Comparison of ENCODE assay signal across 9 cellular contexts in genomic region chr11:65226103-65226442, GRCh38. TPM values are rescaled to one million over a fixed set of nuclear protein-coding genes. Genes with fewer than 3 reads are reported as not detected.
DNase-seq lines count a peak whose midpoint lies in the region; ATAC-seq and TF ChIP-seq lines count a peak whose summit lies in the region.
"Had no signal": no experiment of that assay in that cellular context is flagged by ENCODE, and none has a peak within 500 bp of the region (broad histone marks: within the 10 kb centered on the region; RNA-seq: fewer than 3 reads in every experiment).

No MANE protein-coding gene starts in this region.

- H3K27ac ChIP-seq in gastroesophageal sphincter (peak overlapping the region in 2 of 4 donors; percentile 44 to 68), smooth muscle cell (ENCODE audit: low read depth) (no peak overlapping the region)

- POLR2A ChIA-PET in WTC11 (lab: Charles Lee): interaction anchor here (0.6 to 2.2 kb wide), 4 partner anchors 22 to 273 kb away, joined by 3 to 6 read pairs (median 4); partner anchors contain the start of gene MALAT1

- TF ChIP-seq POLR2A in gastroesophageal sphincter (IDR thresholded peaks at IDR 0.05): no peak

- H3K9me3 ChIP-seq in HAP-1 (0 out of 2 replicates have a peak, but pooled peaks cover 2% of the 10 kb centered on the region), gastroesophageal sphincter (no peaks in the 10 kb centered on the region), smooth muscle cell (replicated peaks; ENCODE audit: low read depth) (no peaks in the 10 kb centered on the region)

- peaks cover 19% of the 10 kb centered on the region for H3K4me1 Mint-ChIP-seq in WTC11

- H3K4me3 ChIP-seq in HAP-1: peak overlapping the region; percentile 30
- H3K4me3 ChIP-seq in gastroesophageal sphincter: peak overlapping the region; percentile 39 to 47
- H3K4me3 ChIP-seq in smooth muscle cell: peak overlapping the region; percentile 58

- CTCF ChIA-PET in WTC11 (lab: Charles Lee): interaction anchor here (0.6 to 5.6 kb wide), 23 partner anchors 8 to 1292 kb away, joined by 3 to 138 read pairs (median 4); partner anchors contain the start of genes CAPN1, CDC42EP2, POLA2 and TM7SF2

- 49 to 67% methylated on average over 4 to 6 of the region's 7 CpGs for WGBS in gastroesophageal sphincter (ENCODE audit: low coverage in 1 of 2), 2 donors
- 77% methylated on average over 7 of the region's 7 CpGs for WGBS in smooth muscle cell (ENCODE audit: low lambda C conversion rate)

- no peak for TF ChIP-seq EP300 in gastroesophageal sphincter (IDR thresholded peaks at IDR 0.05)

- no peak for DNase-seq in HAP-1 (ENCODE audit: low spot score in 2 of 2)
- DNase-seq in WTC11 (ENCODE audit: low spot score): no peak
- DNase-seq in smooth muscle cell (lab: John Stamatoyannopoulos, UW; ENCODE audit: unreplicated experiment): no peak
- no peak for DNase-seq in omental fat pad (ENCODE audit: low spot score)
- no peak for DNase-seq in NCI-H128 (lab: John Stamatoyannopoulos, UW; ENCODE audit: unreplicated experiment)
- no peak for DNase-seq in GM13976 (ENCODE audit: low spot score)
- DNase-seq: NCI-H187 treated with DMSO at 0.1 percent for 48 hours had no signal

- H3K4me2 ChIP-seq in smooth muscle cell: peak overlapping the region; percentile 96

- no peaks in the 10 kb centered on the region for H4K20me1 ChIP-seq in smooth muscle cell (ENCODE audit: low read depth)

- H3F3A ChIP-seq in smooth muscle cell (ENCODE audit: low read depth): no peaks in the 10 kb centered on the region

- peak overlapping the region; percentile 38 for H3K9ac ChIP-seq in smooth muscle cell (ENCODE audit: low read depth)

- peaks cover 11% of the 10 kb centered on the region for H3K9me3 Mint-ChIP-seq in WTC11

- H3K27me3 Mint-ChIP-seq in WTC11 (ENCODE audit: low read depth): no peaks in the 10 kb centered on the region; the same call in 1 of the 2 replicates

- H2AFZ ChIP-seq in smooth muscle cell (ENCODE audit: low read depth): peak overlapping the region; percentile 79

- TF ChIP-seq CTCF in WTC11 (IDR thresholded peaks at IDR 0.05) (no peak), gastroesophageal sphincter (IDR thresholded peaks at IDR 0.05) (no peak), smooth muscle cell (IDR thresholded peaks at IDR 0.05; ENCODE audit: borderline replicate concordance, insufficient read depth, poor library complexity, severe bottlenecking) (no peak), omental fat pad (IDR thresholded peaks at IDR 0.05) (no peak), GM13976 (IDR thresholded peaks at IDR 0.05; ENCODE audit: borderline replicate concordance, control extremely low read depth, extremely low read depth, insufficient read depth, missing control alignments) (no peak)

- H3K4me1 ChIP-seq in HAP-1: peaks cover 13% of the 10 kb centered on the region
- H3K4me1 ChIP-seq in gastroesophageal sphincter: peaks cover 0 to 20% (median 9%) of the 10 kb centered on the region in 3 donors
- peaks cover 11% of the 10 kb centered on the region for H3K4me1 ChIP-seq in smooth muscle cell (ENCODE audit: low read depth)

- no peaks in the 10 kb centered on the region for H3K79me2 ChIP-seq in smooth muscle cell (ENCODE audit: low read depth)

- H3K36me3 Mint-ChIP-seq in WTC11: peaks cover 29% of the 10 kb centered on the region

- H3K27me3 ChIP-seq in HAP-1 (ENCODE audit: low read depth) (no peaks in the 10 kb centered on the region), gastroesophageal sphincter (no peaks in the 10 kb centered on the region), smooth muscle cell (ENCODE audit: low read depth) (no peaks in the 10 kb centered on the region)

- no peak overlapping the region; the same call in 1 of the 2 replicates for H3K27ac Mint-ChIP-seq in WTC11

- H3K4me3 Mint-ChIP-seq in WTC11: peak overlapping the region; percentile 81

- H3K36me3 ChIP-seq in HAP-1 (replicated peaks) (no peaks in the 10 kb centered on the region), gastroesophageal sphincter (peaks cover 0 to 5% of the 10 kb centered on the region in 2 donors), smooth muscle cell (ENCODE audit: low read depth) (no peaks in the 10 kb centered on the region)

- in situ Hi-C loops in HAP-1 (cut with MboI; ENCODE audit: low sequenced_read_pairs): no loop called here
- in situ Hi-C loops in GM13976 (cut with MboI; ENCODE audit: low sequenced_read_pairs, unreplicated experiment): no loop called here

- ATAC-seq in WTC11 (no peak), gastroesophageal sphincter (no peak), omental fat pad (ENCODE audit: low FRiP score) (no peak)

TF ChIP-seq in WTC11, 78 proteins besides CTCF, POLR2A, EP300 and RAD21 (continues in another document):
- TF ChIP-seq ZNF423 (CRISPR knock-in tag; IDR thresholded peaks at IDR 0.05): no peak
- TF ChIP-seq ATF6 (CRISPR knock-in tag; IDR thresholded peaks at IDR 0.05): no peak
- no peak for TF ChIP-seq STAT6 (CRISPR knock-in tag; conservative IDR thresholded peaks at IDR 0.05; ENCODE audit: low read depth)
- no peak for TF ChIP-seq AFF4 (CRISPR knock-in tag; IDR thresholded peaks at IDR 0.05; ENCODE audit: borderline replicate concordance)
- TF ChIP-seq RELA (CRISPR knock-in tag; IDR thresholded peaks at IDR 0.05; ENCODE audit: borderline replicate concordance): no peak

RNA-seq across cellular contexts. Expression of gene POLA2, which starts 35.7 kb away (rescaled TPM):
- total RNA-seq in WTC11 (2021) (26.9 to 35.6 TPM (median 28.5 TPM) in 3 replicates), gastroesophageal sphincter (10 to 100 TPM in 2 of 4 donors, 1 to 10 TPM in 2; 7.7 to 18.5 (median 13.2) TPM), smooth muscle cell (2.5 and 4.4 TPM in 2 replicates), omental fat pad (10 to 100 TPM in 1 of 4 donors, 1 to 10 TPM in 3; 3.5 to 13.7 (median 6.9) TPM)
- polyA plus RNA-seq in smooth muscle cell: 8.4 and 9.2 TPM in 2 replicates

RNA-seq across cellular contexts. Expression of gene CAPN1, which starts 44.3 kb away (rescaled TPM):
- total RNA-seq in WTC11 (2021) (204 to 257 TPM (median 218 TPM) in 3 replicates), gastroesophageal sphincter (100 to 1,000 TPM; 100 to 196 (median 156) TPM), smooth muscle cell (93.0 and 126 TPM in 2 replicates), omental fat pad (100 to 1,000 TPM in 2 of 4 donors, 10 to 100 TPM in 2; 72.8 to 109 (median 92.9) TPM)
- 109 and 149 TPM in 2 replicates for polyA plus RNA-seq in smooth muscle cell

RNA-seq across cellular contexts. Expression of gene SPDYC, which starts 56.0 kb away (rescaled TPM):
- 0.27 to 0.35 TPM (median 0.32 TPM) in 3 replicates for total RNA-seq in WTC11 (2021)
- not detected for total RNA-seq in gastroesophageal sphincter
- total RNA-seq in smooth muscle cell: not detected in 2 replicates
- polyA plus RNA-seq in smooth muscle cell: not detected in 2 replicates
- not detected for total RNA-seq in omental fat pad
- total RNA-seq: sciatic nerve had no signal
